16 cellular contexts compared by ENCODE assay signal in the genomic region with DNA sequence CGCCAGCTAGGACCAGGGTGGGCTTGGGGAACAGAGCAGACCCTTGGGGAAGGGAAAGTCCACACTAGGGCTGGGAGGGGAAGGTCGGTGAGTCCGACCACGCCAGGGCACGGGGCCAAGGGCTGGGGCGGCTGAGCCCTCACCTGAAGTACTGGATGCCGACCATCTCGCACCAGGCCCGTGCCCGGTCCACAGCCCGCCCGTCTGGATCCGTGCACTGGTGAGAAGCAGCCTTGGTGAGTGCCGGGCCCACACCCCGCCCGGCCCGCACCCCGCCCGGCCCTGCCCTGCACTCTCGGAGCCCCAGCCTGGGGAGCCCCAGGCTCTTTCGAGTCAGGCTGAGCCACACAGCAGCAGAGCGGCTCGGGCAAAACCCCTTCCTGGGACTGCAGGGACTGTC. TPM values are rescaled to one million over a fixed set of nuclear protein-coding genes. Genes with fewer than 3 reads are reported as not detected.
"Had no signal": no experiment of that assay in that cellular context is flagged by ENCODE, and none has a peak within 500 bp of the region (broad histone marks: within the 10 kb centered on the region; RNA-seq: fewer than 3 reads in every experiment).

No MANE protein-coding gene starts in this region.

- H3K4me2 ChIP-seq: neural progenitor cell had no signal

- ATAC-seq: left ventricle myocardium superior; stimulated activated naive B cell treated with anti-CD40 and anti-IgM and Interleukin-4, amounts not matched to agents 10 μg/mL and 1 μg/mL and 100 μg/mL, for 72 hours had no signal

- H3K36me3 ChIP-seq: adrenal gland, neural progenitor cell had no signal

- H3K27ac ChIP-seq: adrenal gland, esophagus muscularis mucosa, neural progenitor cell had no signal

- H3K4me3 ChIP-seq: adrenal gland, esophagus muscularis mucosa, neural progenitor cell had no signal

- H3K9me3 ChIP-seq: adrenal gland, esophagus muscularis mucosa had no signal

- H3K4me1 Mint-ChIP-seq: activated CD4-positive, alpha-beta T cell treated with anti-CD3 and anti-CD28 coated beads, Interleukin-2, amount 10 ng/mL, durations not matched to agents 7 days and 5 days had no signal

- H3K9ac ChIP-seq: neural progenitor cell had no signal

- DNase-seq: activated CD4-positive, alpha-beta T cell treated with anti-CD3 and anti-CD28 coated beads, Interleukin-2, amount 10 ng/mL, durations not matched to agents 7 days and 5 days; activated CD8-positive, alpha-beta memory T cell treated with anti-CD3 and anti-CD28 coated beads for 24 hours; activated naive CD4-positive, alpha-beta T cell treated with anti-CD3 and anti-CD28 coated beads, Interleukin-2, amount 50 U/mL, for 16 hours; adrenal gland; caudate nucleus; glutamatergic neuron; left ventricle myocardium superior; mesendoderm; stimulated activated naive B cell treated with anti-CD40 and anti-IgM and Interleukin-4, amounts not matched to agents 10 μg/mL and 1 μg/mL and 100 μg/mL, for 72 hours; T1000 had no signal

- H2AFZ ChIP-seq: neural progenitor cell had no signal

- H3K36me3 Mint-ChIP-seq: neural progenitor cell had no signal

- H3K9me3 Mint-ChIP-seq: activated CD4-positive, alpha-beta T cell treated with anti-CD3 and anti-CD28 coated beads, Interleukin-2, amount 10 ng/mL, durations not matched to agents 7 days and 5 days; activated T-helper 2 cell treated with anti-CD3 and anti-CD28 coated beads, Interferon-gamma antibody, Interleukin-2, Interleukin-4, amounts not matched to agents 10 μg/mL and 5 μg/mL and 100 μg/mL, durations not matched to agents 14 hours and 24 hours and 36 hours; type B pancreatic cell had no signal

- H3K4me3 Mint-ChIP-seq: activated CD4-positive, alpha-beta T cell treated with anti-CD3 and anti-CD28 coated beads, Interleukin-2, amount 10 ng/mL, durations not matched to agents 7 days and 5 days; neural progenitor cell; stimulated activated naive B cell treated with anti-CD40 and anti-IgM and Interleukin-4, amounts not matched to agents 10 μg/mL and 1 μg/mL and 100 μg/mL, for 72 hours had no signal

- H3K27me3 ChIP-seq: adrenal gland, esophagus muscularis mucosa, neural progenitor cell had no signal

- H3K27ac Mint-ChIP-seq: activated T-helper 2 cell treated with anti-CD3 and anti-CD28 coated beads, Interferon-gamma antibody, Interleukin-2, Interleukin-4, amounts not matched to agents 10 μg/mL and 5 μg/mL and 100 μg/mL, durations not matched to agents 14 hours and 24 hours and 36 hours; stimulated activated naive B cell treated with anti-CD40 and anti-IgM and Interleukin-4, amounts not matched to agents 10 μg/mL and 1 μg/mL and 100 μg/mL, for 72 hours had no signal

- H3K27me3 Mint-ChIP-seq: activated CD4-positive, alpha-beta T cell treated with anti-CD3 and anti-CD28 coated beads, Interleukin-2, amount 10 ng/mL, durations not matched to agents 7 days and 5 days; type B pancreatic cell had no signal

RNA-seq across cellular contexts. Expression of gene SLC16A8, which starts 28.4 kb away (rescaled TPM):
- total RNA-seq: activated CD4-positive, alpha-beta T cell treated with anti-CD3 and anti-CD28 coated beads, Interleukin-2, amount 10 ng/mL, durations not matched to agents 7 days and 5 days; activated T-helper 2 cell treated with anti-CD3 and anti-CD28 coated beads, Interferon-gamma antibody, Interleukin-2, Interleukin-4, amounts not matched to agents 10 μg/mL and 5 μg/mL and 100 μg/mL, durations not matched to agents 14 hours and 24 hours and 36 hours; fibroblast of villous mesenchyme; left ventricle myocardium superior; SK-MEL-5 had no signal
